8 cellular contexts compared by ENCODE assay signal in genomic region chr13:94550030-94550738, GRCh38. TPM values are rescaled to one million over a fixed set of nuclear protein-coding genes. Genes with fewer than 3 reads are reported as not detected.
DNase-seq lines count a peak whose midpoint lies in the region; ATAC-seq, FAIRE-seq and TF ChIP-seq lines count a peak whose summit lies in the region.

No MANE protein-coding gene starts in this region.

- H3K9me2 ChIP-seq in Loucy (replicated peaks; ENCODE audit: low read depth, low read length), result no peaks in the 10 kb centered on the region

- no peaks in the 10 kb centered on the region for H3K9me3 ChIP-seq in Loucy (ENCODE audit: insufficient read depth, low read depth, low read length)
- H3K9me3 ChIP-seq in K562 (replicated peaks; ENCODE audit: control insufficient read depth, insufficient read depth, low read depth, low read length), result no peaks in the 10 kb centered on the region; the same call in 1 of the 2 replicates
- no peaks in the 10 kb centered on the region for H3K9me3 ChIP-seq in keratinocyte (ENCODE audit: control insufficient read depth, low read depth, low read length)

- peaks cover 3 to 4% of the 10 kb centered on the region in 2 donors for H3K9me3 Mint-ChIP-seq in stimulated activated naive B cell treated with anti-CD40 and anti-IgM and Interleukin-4, amounts not matched to agents 10 μg/mL and 1 μg/mL and 100 μg/mL, for 72 hours

- H3K9me1 ChIP-seq in K562 (ENCODE audit: control insufficient read depth, insufficient read depth, low read length) (no peaks in the 10 kb centered on the region), keratinocyte (ENCODE audit: control insufficient read depth, extremely low read depth, insufficient read depth, low read length) (peaks cover 3% of the 10 kb centered on the region)

- H3K27ac Mint-ChIP-seq in stimulated activated naive B cell treated with anti-CD40 and anti-IgM and Interleukin-4, amounts not matched to agents 10 μg/mL and 1 μg/mL and 100 μg/mL, for 72 hours, result peak overlapping the region; percentile 98

- H4K20me1 ChIP-seq in Loucy (ENCODE audit: insufficient read depth, low read length, poor library complexity, severe bottlenecking) (no peaks in the 10 kb centered on the region), K562 (replicated peaks; ENCODE audit: control insufficient read depth, insufficient read depth, low read length) (no peaks in the 10 kb centered on the region), keratinocyte (ENCODE audit: control insufficient read depth, extremely low read depth, insufficient read depth, low read length) (no peaks in the 10 kb centered on the region)

- dilution Hi-C loops in keratinocyte (cut with MboI; ENCODE audit: extremely low pct_ligation_motif_present, low sequenced_read_pairs), result no loop called here

- TF ChIP-seq EP300 in K562 (IDR thresholded peaks at IDR 0.05; ENCODE audit: low read length), result no peak

- H3K4me2 ChIP-seq in Loucy (ENCODE audit: low read depth, low read length, poor library complexity, severe bottlenecking), result peak overlapping the region; percentile 90
- peak overlapping the region; percentile 82 for H3K4me2 ChIP-seq in K562 (ENCODE audit: insufficient read depth, low read length)
- H3K4me2 ChIP-seq in keratinocyte (ENCODE audit: control insufficient read depth, extremely low read depth, insufficient read depth, low read depth, low read length), result peak overlapping the region; percentile 96

- peak overlapping the region; percentile 98 for H2AFZ ChIP-seq in Loucy (ENCODE audit: low read length)
- H2AFZ ChIP-seq in K562 (ENCODE audit: low read depth, low read length), result peak overlapping the region; percentile 96
- H2AFZ ChIP-seq in keratinocyte (ENCODE audit: control insufficient read depth, low read length), result peak overlapping the region; percentile 99

- 18% methylated on average over 16 of the region's 23 CpGs for WGBS in K562 (ENCODE audit: insufficient coverage, low coverage, missing lambda C conversion rate)

- H3K4me1 ChIP-seq in Loucy (ENCODE audit: insufficient read depth, low read length, poor library complexity, severe bottlenecking) (peaks cover 13% of the 10 kb centered on the region), K562 (replicated peaks in 1 of 2; ENCODE audit: control insufficient read depth in 2 of 2, insufficient read depth in 2 of 2, low read length in 2 of 2) (peaks cover 2 to 12% of the 10 kb centered on the region in 2 experiments; a peak in 3 of 5 replicates), keratinocyte (ENCODE audit: control insufficient read depth, extremely low read depth, insufficient read depth, low read length) (peaks cover 10% of the 10 kb centered on the region)

- H3K9ac ChIP-seq in Loucy (ENCODE audit: low read depth, low read length, poor library complexity, severe bottlenecking) (peak overlapping the region; percentile 86), K562 (ENCODE audit: insufficient read depth in 1 of 2, low read depth in 2 of 2, low read length in 2 of 2) (peak overlapping the region; percentile 71 to 92), keratinocyte (ENCODE audit: control insufficient read depth, extremely low read depth, insufficient read depth, low read length) (peak overlapping the region; percentile 86)

- intact Hi-C loops in K562 (cut with micrococcal nuclease), result no loop called here

- DNase-seq in DMS153 (lab: John Stamatoyannopoulos, UW) (peak; percentile 35), K562 (ENCODE audit: extremely low read depth in 1 of 4, low spot score in 3 of 4) (peak in 1 of 4 experiments; percentile 29), keratinocyte (ENCODE audit: low read depth, low spot score) (peak; percentile 32), iPS-NIHi11 (ENCODE audit: low spot score) (no peak), dermis blood vessel endothelial cell (no peak)
- DNase-seq in stimulated activated naive B cell treated with anti-CD40 and anti-IgM and Interleukin-4, amounts not matched to agents 10 μg/mL and 1 μg/mL and 100 μg/mL, for 72 hours, result no peak

- no TSS peak for BruUV-seq in K562 (replicated peaks; lab: Mats Ljungman, UMichigan)

- POLR2A ChIA-PET in K562 (lab: Yijun Ruan, JAX), result interaction anchor here (1.2 kb wide), 1 partner anchor 112 kb away, joined by 3 read pairs; no protein-coding TSS in a partner anchor

- H3K36me3 Mint-ChIP-seq in stimulated activated naive B cell treated with anti-CD40 and anti-IgM and Interleukin-4, amounts not matched to agents 10 μg/mL and 1 μg/mL and 100 μg/mL, for 72 hours, result peaks cover 5 to 9% of the 10 kb centered on the region in 2 donors

- H3K27ac ChIP-seq in K562 (ENCODE audit: extremely low read depth, low read depth, low read length) (0 out of 3 replicates have a peak overlapping the region, but pooled peaks have one; percentile 77), keratinocyte (ENCODE audit: control insufficient read depth, insufficient read depth, low read length) (peak overlapping the region; percentile 81)

- TF ChIP-seq RAD21 in K562 (CRISPR knock-in tag; conservative IDR thresholded peaks at IDR 0.05 in 1 of 2, IDR thresholded peaks at IDR 0.05 in 1 of 2), result no peak

- FAIRE-seq in K562 (lab: Jason Lieb, UNC) (no peak), keratinocyte (lab: Jason Lieb, UNC) (peak; percentile 80)

- ATAC-seq in GM21515 (IDR thresholded peaks at IDR 0.05; ENCODE audit: unreplicated experiment) (peak; percentile 8), K562 (peak; percentile 36)
- ATAC-seq in stimulated activated naive B cell treated with anti-CD40 and anti-IgM and Interleukin-4, amounts not matched to agents 10 μg/mL and 1 μg/mL and 100 μg/mL, for 72 hours (replicated peaks), result peak; percentile 0 to 7

- in situ Hi-C loops in K562 (cut with MboI), result no loop called here

- peaks cover 18 to 20% of the 10 kb centered on the region in 2 donors for H3K4me1 Mint-ChIP-seq in stimulated activated naive B cell treated with anti-CD40 and anti-IgM and Interleukin-4, amounts not matched to agents 10 μg/mL and 1 μg/mL and 100 μg/mL, for 72 hours

- TF ChIP-seq POLR2A in K562 (conservative IDR thresholded peaks at IDR 0.05), result no peak

- H3K4me3 Mint-ChIP-seq in stimulated activated naive B cell treated with anti-CD40 and anti-IgM and Interleukin-4, amounts not matched to agents 10 μg/mL and 1 μg/mL and 100 μg/mL, for 72 hours, result peak overlapping the region; percentile 89 to 94

- H3K27me3 ChIP-seq in Loucy (ENCODE audit: insufficient read depth, low read length, poor library complexity, severe bottlenecking) (no peaks in the 10 kb centered on the region), K562 (ENCODE audit: control insufficient read depth in 2 of 2, insufficient read depth in 2 of 2, low read length in 2 of 2) (no peaks in the 10 kb centered on the region), keratinocyte (ENCODE audit: control insufficient read depth, extremely low read depth, insufficient read depth, low read length) (no peaks in the 10 kb centered on the region)

- TF ChIP-seq CTCF in Loucy (conservative IDR thresholded peaks at IDR 0.05; ENCODE audit: low read length), result no peak
- no peak for TF ChIP-seq CTCF in K562 (IDR thresholded peaks at IDR 0.05 in 2 of 3, conservative IDR thresholded peaks at IDR 0.05 in 1 of 3; ENCODE audit: insufficient read depth in 2 of 3, low read depth in 1 of 3, low read length in 3 of 3)
- no peak for TF ChIP-seq CTCF in keratinocyte (optimal IDR thresholded peaks at IDR 0.05 in 1 of 3, IDR thresholded peaks at IDR 0.05 in 1 of 3, conservative IDR thresholded peaks at IDR 0.05 in 1 of 3; ENCODE audit: extremely low read depth in 1 of 3, insufficient read depth in 2 of 3, low read length in 3 of 3)

- H3F3A ChIP-seq in Loucy (ENCODE audit: low read depth), result 0 out of 2 replicates have a peak, but pooled peaks cover 13% of the 10 kb centered on the region

- H3K4me3 ChIP-seq in Loucy (ENCODE audit: low read length, poor library complexity, severe bottlenecking) (peak overlapping the region; percentile 81), K562 (peak overlapping the region; percentile 67), keratinocyte (ENCODE audit: control insufficient read depth in 2 of 3, extremely low read depth in 1 of 3, insufficient read depth in 2 of 3, low read depth in 1 of 3, low read length in 3 of 3) (peak overlapping the region; percentile 53 to 81 (median 81))

- CTCF ChIA-PET in K562 (lab: Yijun Ruan, JAX; ENCODE audit: low intra/inter-chr PET ratio), result no interaction called here

- H3K79me2 ChIP-seq in Loucy (ENCODE audit: insufficient read depth, low read length) (no peaks in the 10 kb centered on the region), K562 (ENCODE audit: control insufficient read depth, insufficient read depth, low read length) (no peaks in the 10 kb centered on the region), keratinocyte (ENCODE audit: control insufficient read depth, insufficient read depth, low read length) (no peaks in the 10 kb centered on the region)

- H3K36me3 ChIP-seq in Loucy (ENCODE audit: insufficient read depth, low read length) (no peaks in the 10 kb centered on the region), K562 (ENCODE audit: control insufficient read depth, insufficient read depth, low read length) (no peaks in the 10 kb centered on the region), keratinocyte (ENCODE audit: control insufficient read depth in 2 of 2, extremely low read depth in 1 of 2, insufficient read depth in 2 of 2, low read length in 2 of 2) (no peaks in the 10 kb centered on the region)

- peaks cover 5 to 7% of the 10 kb centered on the region in 2 donors for H3K27me3 Mint-ChIP-seq in stimulated activated naive B cell treated with anti-CD40 and anti-IgM and Interleukin-4, amounts not matched to agents 10 μg/mL and 1 μg/mL and 100 μg/mL, for 72 hours

RNA-seq across cellular contexts. Expression of gene TGDS, which starts 45.8 kb away (rescaled TPM):
- 20.6 and 39.2 TPM in 2 replicates for total RNA-seq in K562 (2011; cell fraction: chromatin; rRNA removed; ENCODE audit: low replicate concordance)
- 10.3 and 11.6 TPM in 2 replicates for total RNA-seq in K562 (2011; cell fraction: nucleolus; rRNA removed)
- total RNA-seq in K562 (2011; cell fraction: nucleoplasm; rRNA removed), result 26.4 and 42.4 TPM in 2 replicates
- 9.9 and 13.6 TPM in 2 replicates for total RNA-seq in K562 (2014; rRNA removed)
- total RNA-seq in K562 (2014; rRNA removed; fragmentation: Illumina TruSeq; extraction: Trizol), result 20.7 and 23.4 TPM in 2 replicates
- total RNA-seq in K562 (2015; rRNA removed; fragmentation: Illumina TruSeq; extraction: Trizol), result 17.8 and 21.4 TPM in 2 replicates
- 12.7 and 12.8 TPM in 2 replicates for total RNA-seq in K562 (2021)
- 32.4 and 37.8 TPM in 2 replicates for polyA plus RNA-seq in K562 (2011; rRNA removed)
- 8.7 and 21.3 TPM in 2 replicates for polyA plus RNA-seq in K562 (2011; cell fraction: cytosol; rRNA removed)
- 12.9 and 23.8 TPM in 2 replicates for polyA plus RNA-seq in K562 (2011; cell fraction: nucleus; rRNA removed)
- polyA plus RNA-seq in K562 (2012), result 12.2 and 12.5 TPM in 2 replicates
- polyA plus RNA-seq in K562 (2014; fragmentation: Illumina TruSeq; extraction: Trizol), result 20.0 and 24.2 TPM in 2 replicates
- polyA plus RNA-seq in K562 (2014; fragmentation: Nextera tagmentation; extraction: Ambion mirVana), result 10 to 100 TPM; 43.5 to 43.7 TPM
- polyA plus RNA-seq in K562 (2014; rRNA removed), result 15.7 and 16.1 TPM in 2 replicates
- polyA minus RNA-seq in K562 (2011; rRNA and poly(A)+ RNA removed), result 28.8 and 29.5 TPM in 2 replicates
- 8.6 and 11.3 TPM in 2 replicates for polyA minus RNA-seq in K562 (2011; cell fraction: cytosol; rRNA and poly(A)+ RNA removed)
- 13.7 and 20.7 TPM in 2 replicates for polyA minus RNA-seq in K562 (2011; cell fraction: nucleus; rRNA and poly(A)+ RNA removed)
- polyA plus RNA-seq in keratinocyte, result 9.7 to 19.4 TPM (median 11.1 TPM) in 3 replicates
- 3.5 TPM for polyA plus RNA-seq in keratinocyte (2011; ENCODE audit: low read depth)
- 6.1 and 13.5 TPM in 2 replicates for polyA plus RNA-seq in keratinocyte (2011; cell fraction: cytosol; rRNA removed)
- 16.7 and 20.3 TPM in 2 replicates for polyA plus RNA-seq in keratinocyte (2011; cell fraction: nucleus; rRNA removed)
- 6.5 and 7.8 TPM in 2 replicates for polyA plus RNA-seq in keratinocyte (2012; ENCODE audit: low replicate concordance)
- polyA minus RNA-seq in keratinocyte, result 1.6 to 10.8 TPM (median 7.1 TPM) in 3 replicates
- polyA minus RNA-seq in keratinocyte (2011; cell fraction: cytosol; rRNA and poly(A)+ RNA removed), result 5.9 TPM
- polyA minus RNA-seq in keratinocyte (2011; cell fraction: nucleus; rRNA and poly(A)+ RNA removed), result 6.1 and 12.6 TPM in 2 replicates
- 13.1 and 15.0 TPM in 2 replicates for total RNA-seq in dermis blood vessel endothelial cell

RNA-seq across cellular contexts. Expression of gene GPR180, which starts 51.5 kb away (rescaled TPM):
- 3.0 and 9.0 TPM in 2 replicates for total RNA-seq in K562 (2011; cell fraction: chromatin; rRNA removed; ENCODE audit: low replicate concordance)
- total RNA-seq in K562 (2011; cell fraction: nucleolus; rRNA removed), result 2.3 and 2.8 TPM in 2 replicates
- 7.0 and 13.4 TPM in 2 replicates for total RNA-seq in K562 (2011; cell fraction: nucleoplasm; rRNA removed)
- 1.5 and 2.0 TPM in 2 replicates for total RNA-seq in K562 (2014; rRNA removed)
- total RNA-seq in K562 (2014; rRNA removed; fragmentation: Illumina TruSeq; extraction: Trizol), result 3.9 and 4.1 TPM in 2 replicates
- total RNA-seq in K562 (2015; rRNA removed; fragmentation: Illumina TruSeq; extraction: Trizol), result 3.1 and 3.2 TPM in 2 replicates
- total RNA-seq in K562 (2021), result 1.8 and 2.2 TPM in 2 replicates
- polyA plus RNA-seq in K562 (2011; rRNA removed), result 3.0 and 3.4 TPM in 2 replicates
- polyA plus RNA-seq in K562 (2011; cell fraction: cytosol; rRNA removed), result 0.60 and 1.5 TPM in 2 replicates
- 1.8 and 3.2 TPM in 2 replicates for polyA plus RNA-seq in K562 (2011; cell fraction: nucleus; rRNA removed)
- polyA plus RNA-seq in K562 (2012), result 1.2 and 1.7 TPM in 2 replicates
- 1.8 and 2.2 TPM in 2 replicates for polyA plus RNA-seq in K562 (2014; fragmentation: Illumina TruSeq; extraction: Trizol)
- under 1 TPM; 0.77 to 0.82 TPM for polyA plus RNA-seq in K562 (2014; fragmentation: Nextera tagmentation; extraction: Ambion mirVana)
- polyA plus RNA-seq in K562 (2014; rRNA removed), result 0.98 and 1.1 TPM in 2 replicates
- polyA minus RNA-seq in K562 (2011; rRNA and poly(A)+ RNA removed), result 6.7 and 7.7 TPM in 2 replicates
- 2.0 and 3.0 TPM in 2 replicates for polyA minus RNA-seq in K562 (2011; cell fraction: cytosol; rRNA and poly(A)+ RNA removed)
- polyA minus RNA-seq in K562 (2011; cell fraction: nucleus; rRNA and poly(A)+ RNA removed), result 2.8 and 6.2 TPM in 2 replicates
- 5.7 to 9.9 TPM (median 6.5 TPM) in 3 replicates for polyA plus RNA-seq in keratinocyte
- 1.7 TPM for polyA plus RNA-seq in keratinocyte (2011; ENCODE audit: low read depth)
- 3.3 and 7.0 TPM in 2 replicates for polyA plus RNA-seq in keratinocyte (2011; cell fraction: cytosol; rRNA removed)
- 4.5 and 7.2 TPM in 2 replicates for polyA plus RNA-seq in keratinocyte (2011; cell fraction: nucleus; rRNA removed)
- 2.3 and 6.3 TPM in 2 replicates for polyA plus RNA-seq in keratinocyte (2012; ENCODE audit: low replicate concordance)
- 3.2 to 13.3 TPM (median 7.6 TPM) in 3 replicates for polyA minus RNA-seq in keratinocyte
- 7.5 TPM for polyA minus RNA-seq in keratinocyte (2011; cell fraction: cytosol; rRNA and poly(A)+ RNA removed)
- polyA minus RNA-seq in keratinocyte (2011; cell fraction: nucleus; rRNA and poly(A)+ RNA removed), result 7.4 and 14.7 TPM in 2 replicates
- total RNA-seq in dermis blood vessel endothelial cell, result 10.9 and 13.4 TPM in 2 replicates

Comparison
In these comparisons a context has a peak if more than half of its experiments do, and no peak if none do; other contexts are left out.
1. DNase-seq: peak in DMS153 (single experiment) and keratinocyte (single experiment); none in stimulated activated naive B cell treated with anti-CD40 and anti-IgM and Interleukin-4, amounts not matched to agents 10 μg/mL and 1 μg/mL and 100 μg/mL, for 72 hours (single experiment), iPS-NIHi11 (single experiment) and dermis blood vessel endothelial cell (single experiment).
2. Peak in every context shown above with its lines, with median percentiles within 50 percentile points of each other: ATAC-seq, H2AFZ ChIP-seq, H3K4me2 ChIP-seq, H3K4me3 ChIP-seq and H3K9ac ChIP-seq.